1 cellular context compared by ENCODE assay signal in genomic region chr7:151245360-151246160, GRCh38.
TF ChIP-seq lines count a peak whose summit lies in the region.

No MANE protein-coding gene starts in this region.

TF ChIP-seq in GM12891, 5 proteins besides CTCF, POLR2A, EP300 and RAD21 (continued from another document):
- TF ChIP-seq TAF1 (IDR thresholded peaks at IDR 0.05; ENCODE audit: low read depth, low read length) (no peak), POU2F2 (IDR thresholded peaks at IDR 0.05; ENCODE audit: low read depth, low read length) (no peak)
